8 cellular contexts compared by ENCODE assay signal in genomic region chr6:35359744-35360348, GRCh38. TPM values are rescaled to one million over a fixed set of nuclear protein-coding genes. Genes with fewer than 3 reads are reported as not detected.
DNase-seq lines count a peak whose midpoint lies in the region; ATAC-seq and TF ChIP-seq lines count a peak whose summit lies in the region.

No MANE protein-coding gene starts in this region.

- H3K4me2 ChIP-seq in fibroblast of lung (ENCODE audit: extremely low read depth, insufficient read depth, low read length), result no peak overlapping the region

- peaks cover 30% of the 10 kb centered on the region for H3K79me2 ChIP-seq in fibroblast of lung (ENCODE audit: control insufficient read depth, insufficient read depth, low read length)

- peaks cover 10 to 41% (median 27%) of the 10 kb centered on the region in 5 donors for H3K36me3 Mint-ChIP-seq in naive thymus-derived CD4-positive, alpha-beta T cell

- H4K20me1 ChIP-seq in fibroblast of lung (ENCODE audit: control insufficient read depth, extremely low read depth, insufficient read depth, low read length), result no peaks in the 10 kb centered on the region

- no peak overlapping the region for H3K9ac ChIP-seq in fibroblast of lung (ENCODE audit: insufficient read depth, low read length)

- peak; percentile 77 for DNase-seq in AG20443 (ENCODE audit: low spot score)
- peak; percentile 70 for DNase-seq in NCI-H69 (lab: John Stamatoyannopoulos, UW)
- peak; percentile 72 to 98 for DNase-seq in fibroblast of lung (ENCODE audit: low read depth in 2 of 2)
- no peak for DNase-seq in naive thymus-derived CD4-positive, alpha-beta T cell
- no peak for DNase-seq in stomach
- DNase-seq in GF-D8 (lab: John Stamatoyannopoulos, UW), result no peak
- no peak for DNase-seq in NCI-H2227 (lab: John Stamatoyannopoulos, UW; ENCODE audit: unreplicated experiment)
- DNase-seq in NCI-H1092 treated with DMSO at 0.1 percent for 48 hours (lab: John Stamatoyannopoulos, UW), result no peak

- CTCF ChIA-PET in naive thymus-derived CD4-positive, alpha-beta T cell (lab: Charles Lee), result interaction anchor here (0.5 to 0.6 kb wide), 2 partner anchors 60 to 376 kb away, joined by 3 to 4 read pairs; no protein-coding TSS in a partner anchor

- H3K9me3 ChIP-seq in fibroblast of lung (ENCODE audit: control insufficient read depth, insufficient read depth, low read depth, low read length) (no peaks in the 10 kb centered on the region), stomach (no peaks in the 10 kb centered on the region)
- H3K9me3 ChIP-seq in naive thymus-derived CD4-positive, alpha-beta T cell (ENCODE audit: control insufficient read depth in 2 of 3, low read length in 3 of 3), result no peaks in the 10 kb centered on the region

- H2AFZ ChIP-seq in fibroblast of lung (ENCODE audit: low read length), result no peak overlapping the region

- H3K9me3 Mint-ChIP-seq in naive thymus-derived CD4-positive, alpha-beta T cell, result no peaks in the 10 kb centered on the region

- H3K36me3 ChIP-seq in fibroblast of lung (ENCODE audit: control insufficient read depth, insufficient read depth, low read length), result peaks cover 6% of the 10 kb centered on the region
- H3K36me3 ChIP-seq in naive thymus-derived CD4-positive, alpha-beta T cell (ENCODE audit: control insufficient read depth in 2 of 3, insufficient read depth in 3 of 3, low read length in 3 of 3), result peaks cover 3 to 46% (median 13%) of the 10 kb centered on the region in 3 experiments
- H3K36me3 ChIP-seq in stomach, result peaks cover 5 to 30% (median 18%) of the 10 kb centered on the region in 4 donors

- peak overlapping the region in 1 of 10 donors; percentile 15 for H3K4me3 Mint-ChIP-seq in naive thymus-derived CD4-positive, alpha-beta T cell

- no peak for TF ChIP-seq POLR2A in stomach (IDR thresholded peaks at IDR 0.05)

- no peaks in the 10 kb centered on the region for H3K27me3 ChIP-seq in fibroblast of lung (ENCODE audit: control insufficient read depth, insufficient read depth, low read length)
- H3K27me3 ChIP-seq in naive thymus-derived CD4-positive, alpha-beta T cell (ENCODE audit: control insufficient read depth in 2 of 2, insufficient read depth in 2 of 2, low read length in 2 of 2), result no peaks in the 10 kb centered on the region
- H3K27me3 ChIP-seq in stomach, result no peaks in the 10 kb centered on the region

- 20 to 43% (median 25%) methylated on average over 2 of the region's 2 CpGs for WGBS in stomach, 5 donors

- POLR2A ChIA-PET in naive thymus-derived CD4-positive, alpha-beta T cell (lab: Charles Lee), result interaction anchor here (1.2 to 1.5 kb wide), 2 partner anchors 12 to 108 kb away, joined by 3 to 4 read pairs; partner anchors contain the start of gene RPL10A

- intact Hi-C loops in naive thymus-derived CD4-positive, alpha-beta T cell (cut with micrococcal nuclease), result loop anchor here in 1 of 2 donors (5.0 kb wide), 1 partner anchor 32 kb away; no protein-coding TSS in a partner anchor
- intact Hi-C loops in stomach (cut with DNase I; ENCODE audit: low total_unique reads), result no loop called here

- no peak for ATAC-seq in naive thymus-derived CD4-positive, alpha-beta T cell

- peaks cover 28 to 84% (median 70%) of the 10 kb centered on the region in 7 donors for H3K4me1 Mint-ChIP-seq in naive thymus-derived CD4-positive, alpha-beta T cell

- TF ChIP-seq EP300 in stomach (IDR thresholded peaks at IDR 0.05), result no peak

- no peaks in the 10 kb centered on the region for H3K27me3 Mint-ChIP-seq in naive thymus-derived CD4-positive, alpha-beta T cell

- peaks cover 6% of the 10 kb centered on the region for H3K4me1 ChIP-seq in fibroblast of lung (ENCODE audit: control insufficient read depth, extremely low read depth, insufficient read depth, low read length)
- H3K4me1 ChIP-seq in naive thymus-derived CD4-positive, alpha-beta T cell (ENCODE audit: control insufficient read depth in 2 of 2, insufficient read depth in 2 of 2, low read length in 2 of 2), result peaks cover 0 to 21% of the 10 kb centered on the region in 2 donors
- H3K4me1 ChIP-seq in stomach, result peaks cover 12 to 64% (median 32%) of the 10 kb centered on the region in 4 donors

- TF ChIP-seq CTCF in fibroblast of lung (conservative IDR thresholded peaks at IDR 0.05 in 1 of 2, IDR thresholded peaks at IDR 0.05 in 1 of 2; ENCODE audit: low read depth in 1 of 2, low read length in 2 of 2), result no peak
- TF ChIP-seq CTCF in stomach (IDR thresholded peaks at IDR 0.05), result no peak

- H3K4me3 ChIP-seq in fibroblast of lung (replicated peaks in 1 of 4; ENCODE audit: control extremely low read depth in 1 of 4, insufficient read depth in 1 of 4, low read depth in 3 of 4, low read length in 4 of 4) (no peak overlapping the region), stomach (no peak overlapping the region)
- H3K4me3 ChIP-seq in naive thymus-derived CD4-positive, alpha-beta T cell (ENCODE audit: low read length), result no peak overlapping the region

- H3K27ac ChIP-seq in fibroblast of lung (ENCODE audit: insufficient read depth, low read length) (peak overlapping the region; percentile 15), stomach (peak overlapping the region in 2 of 5 donors; percentile 23 to 71)
- no peak overlapping the region for H3K27ac ChIP-seq in naive thymus-derived CD4-positive, alpha-beta T cell (ENCODE audit: low read depth, low read length)

- peak overlapping the region in 7 of 9 donors; percentile 30 to 87 (median 55) for H3K27ac Mint-ChIP-seq in naive thymus-derived CD4-positive, alpha-beta T cell

RNA-seq across cellular contexts. Expression of gene PPARD, which starts 17.5 kb away (rescaled TPM):
- total RNA-seq in fibroblast of lung, result 9.8 and 16.3 TPM in 2 replicates
- 14.8 and 27.5 TPM in 2 replicates for polyA plus RNA-seq in fibroblast of lung
- 23.6 and 39.7 TPM in 2 replicates for polyA plus RNA-seq in fibroblast of lung (2012)
- 49.9 and 72.6 TPM in 2 replicates for polyA minus RNA-seq in fibroblast of lung (ENCODE audit: low replicate concordance)
- 10 to 100 TPM; 29.3 to 47.1 (median 36.0) TPM for total RNA-seq in naive thymus-derived CD4-positive, alpha-beta T cell
- 10 to 100 TPM in 1 of 2 donors, 1 to 10 TPM in 1; 7.3 to 20.2 TPM for polyA plus RNA-seq in naive thymus-derived CD4-positive, alpha-beta T cell
- 10 to 100 TPM in 3 of 5 donors, 1 to 10 TPM in 2; 2.6 to 34.6 (median 10.5) TPM for total RNA-seq in stomach
- 10 to 100 TPM; 13.8 to 33.1 (median 22.0) TPM for polyA plus RNA-seq in stomach

Comparison
In these comparisons a context has a peak if more than half of its experiments do, and no peak if none do; other contexts are left out.
1. DNase-seq: peak in AG20443 (single experiment), NCI-H69 (single experiment) and fibroblast of lung (2 of 2); none in naive thymus-derived CD4-positive, alpha-beta T cell (0 of 9), stomach (single experiment), GF-D8 (single experiment), NCI-H2227 (single experiment) and NCI-H1092 treated with DMSO at 0.1 percent for 48 hours (single experiment).